Comparison of ENCODE assay signal across 9 cellular contexts in the genomic region with DNA sequence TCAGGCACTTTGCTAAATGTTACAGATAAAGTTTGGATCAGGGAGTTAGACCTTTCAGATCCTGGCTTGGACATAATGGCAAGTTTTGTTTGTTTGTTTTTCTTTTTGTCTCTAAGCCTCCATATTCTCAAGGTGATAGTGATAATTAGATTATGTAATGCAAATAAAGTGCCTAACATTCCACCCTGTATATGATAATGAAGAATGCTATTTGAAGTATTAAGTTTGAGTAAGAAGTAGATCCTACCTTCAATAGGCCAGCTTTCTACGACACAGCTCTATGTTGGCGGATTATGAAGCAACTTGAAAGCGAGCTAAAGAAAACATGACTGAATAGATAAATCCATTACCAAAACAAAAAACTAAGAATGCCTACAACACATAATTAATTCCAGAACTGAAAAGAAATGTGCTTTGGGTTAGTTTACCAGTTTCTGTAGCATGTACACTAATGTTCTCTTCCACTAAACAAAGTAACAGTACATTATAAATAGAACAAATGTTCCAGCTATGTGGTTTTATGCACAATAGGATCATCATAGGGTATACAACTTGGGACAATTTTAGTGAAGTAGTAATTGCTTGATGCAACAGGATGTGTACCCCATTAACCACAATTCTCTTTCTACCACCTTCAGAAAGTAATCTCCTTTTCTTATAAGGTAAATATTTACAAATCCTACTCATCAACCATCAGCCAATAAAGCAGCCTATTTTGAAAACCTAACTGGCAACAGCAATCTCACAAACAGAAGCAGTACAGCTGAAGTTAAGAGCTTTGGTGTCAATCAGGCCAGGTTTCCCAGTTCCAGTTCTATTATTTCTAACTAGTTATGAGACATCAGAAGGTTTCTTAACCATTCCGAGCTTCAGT. TPM values are rescaled to one million over a fixed set of nuclear protein-coding genes. Genes with fewer than 3 reads are reported as not detected.
DNase-seq lines count a peak whose midpoint lies in the region; ATAC-seq and TF ChIP-seq lines count a peak whose summit lies in the region.
"Had no signal": no experiment of that assay in that cellular context is flagged by ENCODE, and none has a peak within 500 bp of the region (broad histone marks: within the 10 kb centered on the region; RNA-seq: fewer than 3 reads in every experiment).

No MANE protein-coding gene starts in this region.

- TF ChIP-seq CTCF in testis (IDR thresholded peaks at IDR 0.05), result no peak

- H3K4me1 ChIP-seq in testis, result peaks cover 12% of the 10 kb centered on the region

- no peak for TF ChIP-seq POLR2A in testis (IDR thresholded peaks at IDR 0.05)

- peaks cover 7 to 19% of the 10 kb centered on the region in 2 donors for H3K36me3 Mint-ChIP-seq in activated T-cell treated with anti-CD3 and anti-CD28 coated beads, Interleukin-2, amount 50 U/mL, for 72 hours (ENCODE audit: insufficient read depth in 2 of 2)
- peaks cover 18% of the 10 kb centered on the region for H3K36me3 Mint-ChIP-seq in activated T-helper 1 cell treated with anti-CD3 and anti-CD28 coated beads, Interleukin-12 subunit alpha, Interleukin-12 subunit beta, Interleukin-2, Interleukin-4 antibody, amounts not matched to agents 30 ng/mL and 10 ng/mL and 1 ng/mL, durations not matched to agents 14 hours and 24 hours and 36 hours (ENCODE audit: low read depth)

- H3K4me1 Mint-ChIP-seq in activated T-cell treated with anti-CD3 and anti-CD28 coated beads, Interleukin-2, amount 50 U/mL, for 72 hours (ENCODE audit: low read depth), result peaks cover 31% of the 10 kb centered on the region
- peaks cover 14% of the 10 kb centered on the region for H3K4me1 Mint-ChIP-seq in activated T-helper 1 cell treated with anti-CD3 and anti-CD28 coated beads, Interleukin-12 subunit alpha, Interleukin-12 subunit beta, Interleukin-2, Interleukin-4 antibody, amounts not matched to agents 30 ng/mL and 10 ng/mL and 1 ng/mL, durations not matched to agents 14 hours and 24 hours and 36 hours (ENCODE audit: low read depth)

- peaks cover 5% of the 10 kb centered on the region for H3K9me3 ChIP-seq in iPS-18c (ENCODE audit: control insufficient read depth, insufficient read depth, low read length)
- no peaks in the 10 kb centered on the region for H3K9me3 ChIP-seq in testis

- no peaks in the 10 kb centered on the region for H3K27me3 Mint-ChIP-seq in activated T-cell treated with anti-CD3 and anti-CD28 coated beads, Interleukin-2, amount 50 U/mL, for 72 hours (ENCODE audit: low read depth)
- H3K27me3 Mint-ChIP-seq in activated T-helper 1 cell treated with anti-CD3 and anti-CD28 coated beads, Interleukin-12 subunit alpha, Interleukin-12 subunit beta, Interleukin-2, Interleukin-4 antibody, amounts not matched to agents 30 ng/mL and 10 ng/mL and 1 ng/mL, durations not matched to agents 14 hours and 24 hours and 36 hours (ENCODE audit: insufficient read depth), result no peaks in the 10 kb centered on the region

- ATAC-seq in activated T-cell treated with anti-CD3 and anti-CD28 coated beads, Interleukin-2, amount 50 U/mL, for 72 hours (replicated peaks in 1 of 2), result no peak
- no peak for ATAC-seq in HG02610 (IDR thresholded peaks at IDR 0.05; ENCODE audit: unreplicated experiment)

- H3K9me3 Mint-ChIP-seq in activated T-cell treated with anti-CD3 and anti-CD28 coated beads, Interleukin-2, amount 50 U/mL, for 72 hours, result peaks cover 1 to 9% of the 10 kb centered on the region in 2 donors
- H3K9me3 Mint-ChIP-seq in activated T-helper 1 cell treated with anti-CD3 and anti-CD28 coated beads, Interleukin-12 subunit alpha, Interleukin-12 subunit beta, Interleukin-2, Interleukin-4 antibody, amounts not matched to agents 30 ng/mL and 10 ng/mL and 1 ng/mL, durations not matched to agents 14 hours and 24 hours and 36 hours, result peaks cover 11% of the 10 kb centered on the region

- no peaks in the 10 kb centered on the region for H3K36me3 ChIP-seq in testis (ENCODE audit: low read depth, missing control alignments)

- peak overlapping the region; percentile 95 for H3K27ac Mint-ChIP-seq in activated T-cell treated with anti-CD3 and anti-CD28 coated beads, Interleukin-2, amount 50 U/mL, for 72 hours
- H3K27ac Mint-ChIP-seq in activated T-helper 1 cell treated with anti-CD3 and anti-CD28 coated beads, Interleukin-12 subunit alpha, Interleukin-12 subunit beta, Interleukin-2, Interleukin-4 antibody, amounts not matched to agents 30 ng/mL and 10 ng/mL and 1 ng/mL, durations not matched to agents 14 hours and 24 hours and 36 hours, result no peak overlapping the region

- DNase-seq in activated T-cell treated with anti-CD3 and anti-CD28 coated beads, Interleukin-2, amount 50 U/mL, for 72 hours, result no peak
- DNase-seq in activated T-cell treated with anti-CD3 and anti-CD28 coated beads, Interleukin-2, amount 50 U/mL, for 1 hour, result no peak
- no peak for DNase-seq in activated T-helper 1 cell treated with anti-CD3 and anti-CD28 coated beads, Interleukin-12 subunit alpha, Interleukin-12 subunit beta, Interleukin-2, Interleukin-4 antibody, amounts not matched to agents 30 ng/mL and 10 ng/mL and 1 ng/mL, durations not matched to agents 14 hours and 24 hours and 36 hours (ENCODE audit: low spot score)
- DNase-seq in testis, result no peak
- no peak for DNase-seq in NCI-H446 treated with DMSO at 0.1 percent for 48 hours (lab: John Stamatoyannopoulos, UW)
- no peak for DNase-seq in NCI-H1417 treated with DMSO at 0.1 percent for 48 hours (lab: John Stamatoyannopoulos, UW)
- DNase-seq: DMS79 had no signal

- WGBS in testis, 2 donors, result 66 to 85% methylated on average over 4 of the region's 4 CpGs

- H3K4me3 ChIP-seq in iPS-18c (ENCODE audit: insufficient read depth, low read depth, low read length) (0 out of 2 replicates have a peak overlapping the region, but pooled peaks have one; percentile 72), testis (peak overlapping the region; percentile 87 to 91)

- peak overlapping the region; percentile 92 to 93 for H3K4me3 Mint-ChIP-seq in activated T-cell treated with anti-CD3 and anti-CD28 coated beads, Interleukin-2, amount 50 U/mL, for 72 hours
- peak overlapping the region; percentile 99 for H3K4me3 Mint-ChIP-seq in activated T-helper 1 cell treated with anti-CD3 and anti-CD28 coated beads, Interleukin-12 subunit alpha, Interleukin-12 subunit beta, Interleukin-2, Interleukin-4 antibody, amounts not matched to agents 30 ng/mL and 10 ng/mL and 1 ng/mL, durations not matched to agents 14 hours and 24 hours and 36 hours

- no peaks in the 10 kb centered on the region for H3K27me3 ChIP-seq in testis

- no peak overlapping the region for H3K27ac ChIP-seq in testis

- intact Hi-C loops in activated T-helper 1 cell treated with anti-CD3 and anti-CD28 coated beads, Interleukin-12 subunit alpha, Interleukin-12 subunit beta, Interleukin-2, Interleukin-4 antibody, amounts not matched to agents 30 ng/mL and 10 ng/mL and 1 ng/mL, durations not matched to agents 14 hours and 24 hours and 36 hours (cut with micrococcal nuclease), result loop anchor here (5.0 kb wide), 3 partner anchors 129 to 386 kb away; partner anchors contain the start of gene SLC25A13
- intact Hi-C loops in testis (cut with DNase I; ENCODE audit: low total_unique reads), result no loop called here

RNA-seq across cellular contexts. Expression of gene SEM1, which starts 1.5 kb away (rescaled TPM):
- 10 to 100 TPM; 22.8 to 31.1 TPM for total RNA-seq in activated T-cell treated with anti-CD3 and anti-CD28 coated beads, Interleukin-2, amount 50 U/mL, for 72 hours
- total RNA-seq in activated T-helper 1 cell treated with anti-CD3 and anti-CD28 coated beads, Interleukin-12 subunit alpha, Interleukin-12 subunit beta, Interleukin-2, Interleukin-4 antibody, amounts not matched to agents 30 ng/mL and 10 ng/mL and 1 ng/mL, durations not matched to agents 14 hours and 24 hours and 36 hours, result 41.2 and 42.8 TPM in 2 replicates
- total RNA-seq in testis, result 10 to 100 TPM; 56.3 to 59.7 TPM
- 267 TPM for polyA plus RNA-seq in testis (ENCODE audit: insufficient read depth, low read depth, low replicate concordance)
